18 cellular contexts compared by ENCODE assay signal in genomic region chr16:50679266-50679665, GRCh38. TPM values are rescaled to one million over a fixed set of nuclear protein-coding genes. Genes with fewer than 3 reads are reported as not detected.
A peak's percentile ranks its signal among the peaks of the same experiment; 100 is the strongest.
DNase-seq lines count a peak whose midpoint lies in the region; ATAC-seq and TF ChIP-seq lines count a peak whose summit lies in the region.
"Had no signal": no experiment of that assay in that cellular context is flagged by ENCODE, and none has a peak within 500 bp of the region (broad histone marks: within the 10 kb centered on the region; RNA-seq: fewer than 3 reads in every experiment).

No MANE protein-coding gene starts in this region.

- peaks cover 80 to 92% of the 10 kb centered on the region in 2 experiments for H3K4me1 ChIP-seq in neutrophil (ENCODE audit: control insufficient read depth in 1 of 2, insufficient read depth in 1 of 2, low read depth in 1 of 2, low read length in 1 of 2)
- H3K4me1 ChIP-seq: colonic mucosa, foreskin keratinocyte, parathyroid adenoma had no signal

- H3K27ac Mint-ChIP-seq in activated T-cell treated with anti-CD3 and anti-CD28 coated beads, Interleukin-2, amount 50 U/mL, for 72 hours: peak overlapping the region; percentile 99
- H3K27ac Mint-ChIP-seq in T-cell: peak overlapping the region; percentile 98 to 99
- H3K27ac Mint-ChIP-seq in dendritic cell treated with granulocyte-macrophage colony-stimulating factor and Interleukin-4, amounts not matched to agents 40 ng/mL and 50 ng/mL, for 4 days: peak overlapping the region; percentile 90

- TF ChIP-seq CTCF in neutrophil (IDR thresholded peaks at IDR 0.05): no peak

- H3K4me1 Mint-ChIP-seq in activated T-cell treated with anti-CD3 and anti-CD28 coated beads, Interleukin-2, amount 50 U/mL, for 72 hours (ENCODE audit: low read depth): peaks cover 79% of the 10 kb centered on the region
- H3K4me1 Mint-ChIP-seq in T-cell: peaks cover 78 to 83% (median 80%) of the 10 kb centered on the region in 3 donors
- peaks cover 60% of the 10 kb centered on the region for H3K4me1 Mint-ChIP-seq in dendritic cell treated with granulocyte-macrophage colony-stimulating factor and Interleukin-4, amounts not matched to agents 40 ng/mL and 50 ng/mL, for 4 days (ENCODE audit: low read depth)

- POLR2A ChIA-PET in T-cell (lab: Charles Lee): interaction anchor here (0.6 to 1.5 kb wide), 4 partner anchors 11 to 522 kb away, joined by 3 to 7 read pairs (median 3); no protein-coding TSS in a partner anchor

- H3K4me3 Mint-ChIP-seq in activated T-cell treated with anti-CD3 and anti-CD28 coated beads, Interleukin-2, amount 50 U/mL, for 72 hours: peak overlapping the region; percentile 84 to 95
- H3K4me3 Mint-ChIP-seq in T-cell: peak overlapping the region; percentile 90 to 94 (median 94)
- H3K4me3 Mint-ChIP-seq in dendritic cell treated with granulocyte-macrophage colony-stimulating factor and Interleukin-4, amounts not matched to agents 40 ng/mL and 50 ng/mL, for 4 days: peak overlapping the region; percentile 90

- H3K36me3 ChIP-seq in neutrophil: peaks cover 54% of the 10 kb centered on the region
- H3K36me3 ChIP-seq: colonic mucosa had no signal

- no peak for DNase-seq in activated T-cell treated with anti-CD3 and anti-CD28 coated beads, Interleukin-2, amount 50 U/mL, for 72 hours
- DNase-seq in activated T-cell treated with anti-CD3 and anti-CD28 coated beads for 4 hours (no peak), T-cell (no peak), NCI-H1048 (lab: John Stamatoyannopoulos, UW) (no peak)
- no peak for DNase-seq in stimulated activated CD4-positive, alpha-beta T cell treated with anti-CD3 and anti-CD28 coated beads, Interleukin-15, amount 100 ng/mL, for 24 hours
- DNase-seq: colonic mucosa; foreskin keratinocyte; left colon; NCI-H2029; NCI-H446; stimulated activated CD4-positive, alpha-beta T cell treated with anti-CD3 and anti-CD28 coated beads, Interleukin-4, amount 100 ng/mL, for 1 hour had no signal

- peaks cover 12 to 31% of the 10 kb centered on the region in 2 donors for H3K36me3 Mint-ChIP-seq in activated T-cell treated with anti-CD3 and anti-CD28 coated beads, Interleukin-2, amount 50 U/mL, for 72 hours (ENCODE audit: insufficient read depth in 2 of 2)
- H3K36me3 Mint-ChIP-seq in T-cell: peaks cover 45% of the 10 kb centered on the region
- peaks cover 63% of the 10 kb centered on the region for H3K36me3 Mint-ChIP-seq in dendritic cell treated with granulocyte-macrophage colony-stimulating factor and Interleukin-4, amounts not matched to agents 40 ng/mL and 50 ng/mL, for 4 days (ENCODE audit: low read depth)

- CTCF ChIA-PET in T-cell (lab: Charles Lee): interaction anchor here (0.5 to 2.7 kb wide), 7 partner anchors 10 to 654 kb away, joined by 3 to 17 read pairs (median 7); partner anchors contain the start of gene CNEP1R1 (in 1 of the 2)

- H3K27ac ChIP-seq in neutrophil: peak overlapping the region; percentile 92
- H3K27ac ChIP-seq: colonic mucosa, foreskin keratinocyte, parathyroid adenoma, VCaP had no signal

- ATAC-seq in activated T-cell treated with anti-CD3 and anti-CD28 coated beads, Interleukin-2, amount 50 U/mL, for 72 hours (replicated peaks in 1 of 2): no peak
- ATAC-seq in T-cell (replicated peaks in 1 of 4): no peak
- no peak for ATAC-seq in HG03280 (IDR thresholded peaks at IDR 0.05; ENCODE audit: unreplicated experiment)
- ATAC-seq: foreskin keratinocyte, left colon had no signal

- peak overlapping the region; percentile 72 to 86 for H3K4me3 ChIP-seq in neutrophil (ENCODE audit: low read depth in 1 of 2, low read length in 1 of 2)

- intact Hi-C loops in dendritic cell treated with granulocyte-macrophage colony-stimulating factor and Interleukin-4, amounts not matched to agents 40 ng/mL and 50 ng/mL, for 4 days (cut with micrococcal nuclease): no loop called here

- no peaks in the 10 kb centered on the region for H3K9me3 Mint-ChIP-seq in activated T-cell treated with anti-CD3 and anti-CD28 coated beads, Interleukin-2, amount 50 U/mL, for 72 hours
- no peaks in the 10 kb centered on the region for H3K9me3 Mint-ChIP-seq in T-cell
- no peaks in the 10 kb centered on the region for H3K9me3 Mint-ChIP-seq in dendritic cell treated with granulocyte-macrophage colony-stimulating factor and Interleukin-4, amounts not matched to agents 40 ng/mL and 50 ng/mL, for 4 days

- no peaks in the 10 kb centered on the region for H3K27me3 ChIP-seq in neutrophil
- H3K27me3 ChIP-seq: colonic mucosa had no signal

- no peaks in the 10 kb centered on the region for H3K27me3 Mint-ChIP-seq in activated T-cell treated with anti-CD3 and anti-CD28 coated beads, Interleukin-2, amount 50 U/mL, for 72 hours (ENCODE audit: low read depth)
- no peaks in the 10 kb centered on the region for H3K27me3 Mint-ChIP-seq in T-cell
- H3K27me3 Mint-ChIP-seq in dendritic cell treated with granulocyte-macrophage colony-stimulating factor and Interleukin-4, amounts not matched to agents 40 ng/mL and 50 ng/mL, for 4 days: no peaks in the 10 kb centered on the region

- H3K9me3 ChIP-seq in neutrophil: no peaks in the 10 kb centered on the region
- H3K9me3 ChIP-seq: colonic mucosa had no signal

RNA-seq across cellular contexts. Expression of gene SNX20, which starts 1.8 kb away (rescaled TPM):
- total RNA-seq in activated T-cell treated with anti-CD3 and anti-CD28 coated beads, Interleukin-2, amount 50 U/mL, for 72 hours: 10 to 100 TPM; 45.2 to 49.9 TPM
- 10 to 100 TPM; 38.8 to 85.2 (median 69.6) TPM for total RNA-seq in T-cell
- total RNA-seq: astrocyte, foreskin keratinocyte, temporal lobe had no signal

RNA-seq across cellular contexts. Expression of gene NOD2, which starts 14.1 kb away (rescaled TPM):
- 10 to 100 TPM; 11.3 to 13.0 TPM for total RNA-seq in activated T-cell treated with anti-CD3 and anti-CD28 coated beads, Interleukin-2, amount 50 U/mL, for 72 hours
- 1 to 10 TPM; 2.4 to 7.6 (median 3.1) TPM for total RNA-seq in T-cell
- total RNA-seq: astrocyte had no signal
